8 cellular contexts compared by ENCODE assay signal in genomic region chr12:77010637-77011548, GRCh38. TPM values are rescaled to one million over a fixed set of nuclear protein-coding genes. Genes with fewer than 3 reads are reported as not detected.
A peak's percentile ranks its signal among the peaks of the same experiment; 100 is the strongest.
DNase-seq lines count a peak whose midpoint lies in the region; ATAC-seq and TF ChIP-seq lines count a peak whose summit lies in the region.

No MANE protein-coding gene starts in this region.

- TF ChIP-seq CTCF in right atrium auricular region (IDR thresholded peaks at IDR 0.05): peak; percentile 80 to 92

- intact Hi-C loops in sciatic nerve (cut with DNase I): no loop called here

- H3K27ac ChIP-seq in right atrium auricular region: no peak overlapping the region

- H3K4me1 ChIP-seq in right atrium auricular region: no peaks in the 10 kb centered on the region

- no peak overlapping the region for H3K4me3 ChIP-seq in right atrium auricular region

- DNase-seq in activated gamma-delta T cell treated with Interleukin-2 at 50 U/mL for 16 hours (peak; percentile 60), activated gamma-delta T cell (lab: John Stamatoyannopoulos, UW) (no peak), NCI-H1436 treated with DMSO at 0.1 percent for 48 hours (lab: John Stamatoyannopoulos, UW) (peak; percentile 85), T follicular helper cell (ENCODE audit: low read depth) (peak; percentile 31), amniotic stem cell (lab: John Stamatoyannopoulos, UW) (peak; percentile 28), right atrium auricular region (ENCODE audit: low spot score) (peak; percentile 68), sciatic nerve (ENCODE audit: low spot score) (peak; percentile 86)

- H3K27me3 ChIP-seq in right atrium auricular region: peaks cover 0 to 3% of the 10 kb centered on the region in 2 donors

- peak; percentile 91 for ATAC-seq in HG02870 (IDR thresholded peaks at IDR 0.05; ENCODE audit: unreplicated experiment)
- peak; percentile 83 for ATAC-seq in sciatic nerve

- no peaks in the 10 kb centered on the region for H3K9me3 ChIP-seq in right atrium auricular region

- H3K36me3 ChIP-seq in right atrium auricular region: no peaks in the 10 kb centered on the region

RNA-seq across cellular contexts. Expression of gene E2F7, which starts 54.5 kb away (rescaled TPM):
- total RNA-seq in right atrium auricular region (under 1 TPM in 1 of 2 donors, not detected in 1; 0.75 TPM), sciatic nerve (0.27 TPM)
